ENCODE assay signal across 22 cellular contexts in the genomic region with DNA sequence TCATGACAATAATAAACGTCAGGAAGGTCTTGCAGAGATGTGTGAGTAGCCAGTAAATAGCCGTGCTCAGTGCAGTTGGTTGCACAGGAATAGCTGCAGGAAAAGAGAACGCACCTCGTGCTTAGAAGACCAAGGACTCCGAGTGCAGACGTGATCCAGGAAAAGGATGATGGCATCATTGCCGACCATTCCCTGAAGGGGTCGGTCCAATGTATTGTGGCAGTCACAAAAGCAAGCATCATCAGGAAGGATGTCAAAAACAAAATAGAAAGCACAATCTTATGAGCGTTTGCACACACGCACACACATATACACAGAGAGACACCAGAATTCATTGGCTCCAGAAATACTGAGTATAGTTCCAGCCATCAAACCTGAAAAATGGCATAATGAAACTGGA.
"Had no signal": no experiment of that assay in that cellular context is flagged by ENCODE, and none has a peak within 500 bp of the region (broad histone marks: within the 10 kb centered on the region; RNA-seq: fewer than 3 reads in every experiment).

No MANE protein-coding gene starts in this region.

- H3K4me3 ChIP-seq: K562 had no signal

- DNase-seq: activated B cell treated with CpG ODN at 0.5 μM for 24 hours; activated CD4-positive, alpha-beta T cell treated with anti-CD3 and anti-CD28 coated beads for 1 hour; activated CD4-positive, alpha-beta T cell treated with anti-CD3 and anti-CD28 coated beads, Interleukin-2, amount 10 ng/mL, durations not matched to agents 24 days and 14 days; activated CD4-positive, alpha-beta T cell treated with anti-CD3 and anti-CD28 coated beads, Interleukin-2, amount 50 U/mL, for 48 hours; activated gamma-delta T cell; activated naive CD4-positive, alpha-beta T cell treated with anti-CD3 and anti-CD28 coated beads for 36 hours; activated T-cell treated with anti-CD3 and anti-CD28 coated beads, Interleukin-2, amount 50 U/mL, for 4 hours; amygdala; Karpas-422; MM.1S; NCI-H1105 treated with DMSO at 0.1 percent for 48 hours; NCI-H1436 treated with DMSO at 0.1 percent for 48 hours; NCI-H1930; NCI-H2107; NCI-H2171 treated with DMSO at 0.1 percent for 48 hours; NCI-H226; NCI-H526; PC-3; SIG-M5; T-helper 17 cell; T-helper 9 cell had no signal

- ATAC-seq: activated T-cell treated with anti-CD3 and anti-CD28 coated beads, Interleukin-2, amount 50 U/mL, for 4 hours; K562; PC-3; T-helper 17 cell had no signal
